ENCODE assay signal across 8 cellular contexts in genomic region chr15:50765202-50765967, GRCh38. TPM values are rescaled to one million over a fixed set of nuclear protein-coding genes. Genes with fewer than 3 reads are reported as not detected.
DNase-seq lines count a peak whose midpoint lies in the region; ATAC-seq and TF ChIP-seq lines count a peak whose summit lies in the region.

Gene SPPL2A, minus strand, starts transcription at chr15:50765706. Its CDS starts 173 bp downstream, at chr15:50765533.

- peak; percentile 95 for DNase-seq in GM10248 (ENCODE audit: extremely low spot score)
- DNase-seq in NCI-H1092 (lab: John Stamatoyannopoulos, UW), result peak; percentile 23
- DNase-seq in SKM-1 treated with dmso at 0.1 percent for 144 hours (lab: John Stamatoyannopoulos, UW; ENCODE audit: unreplicated experiment), result peak; percentile 75
- DNase-seq in head of caudate nucleus, result peak; percentile 46 to 88 (median 78)
- peak; percentile 81 to 88 (median 82) for DNase-seq in ovary

- peaks cover 53% of the 10 kb centered on the region for H3K4me1 Mint-ChIP-seq in activated naive CD8-positive, alpha-beta T cell (ENCODE audit: low read depth)

- intact Hi-C loops in head of caudate nucleus (cut with DNase I) (no loop called here), ovary (cut with DNase I) (no loop called here)

- no peaks in the 10 kb centered on the region for H3K27me3 ChIP-seq in ovary
- no peaks in the 10 kb centered on the region for H3K27me3 ChIP-seq in thymus (ENCODE audit: control insufficient read depth, insufficient read depth)

- H3K4me1 ChIP-seq in ovary (ENCODE audit: insufficient read depth) (peaks cover 2% of the 10 kb centered on the region), thymus (ENCODE audit: control insufficient read depth, insufficient read depth, low read length) (peaks cover 4% of the 10 kb centered on the region)

- peaks cover 7% of the 10 kb centered on the region for H3K36me3 Mint-ChIP-seq in activated naive CD8-positive, alpha-beta T cell

- no peak for TF ChIP-seq EP300 in ovary (IDR thresholded peaks at IDR 0.05)

- CTCF ChIA-PET in GM10248 (lab: Yijun Ruan, JAX), result interaction anchor here (1.4 to 2.0 kb wide), 2 partner anchors 9 to 120 kb away, joined by 4 to 10 read pairs; no protein-coding TSS in a partner anchor

- no peaks in the 10 kb centered on the region for H3K36me3 ChIP-seq in ovary
- no peaks in the 10 kb centered on the region for H3K36me3 ChIP-seq in thymus (ENCODE audit: control insufficient read depth, insufficient read depth)

- no peaks in the 10 kb centered on the region for H3K9me3 Mint-ChIP-seq in activated naive CD8-positive, alpha-beta T cell (ENCODE audit: low read depth)

- peak within 1 kb of the TSS; percentile 100 for H3K27ac Mint-ChIP-seq in activated naive CD8-positive, alpha-beta T cell

- peak within 1 kb of the TSS; percentile 84 to 86 for H3K27ac ChIP-seq in ovary
- peak within 1 kb of the TSS; percentile 97 for H3K27ac ChIP-seq in thymus (ENCODE audit: low read depth)

- TF ChIP-seq POLR2A in ovary (IDR thresholded peaks at IDR 0.05), result peak; percentile 71

- ATAC-seq in HG02588 (IDR thresholded peaks at IDR 0.05; ENCODE audit: unreplicated experiment), result peak; percentile 88

- no peak for TF ChIP-seq CTCF in GM10248 (IDR thresholded peaks at IDR 0.05; ENCODE audit: control extremely low read depth, extremely low read depth, low read depth, missing control alignments)
- TF ChIP-seq CTCF in ovary (IDR thresholded peaks at IDR 0.05), result no peak

- H3K27me3 Mint-ChIP-seq in activated naive CD8-positive, alpha-beta T cell, result no peaks in the 10 kb centered on the region

- H3K9me3 ChIP-seq in ovary (no peaks in the 10 kb centered on the region), thymus (ENCODE audit: control insufficient read depth) (no peaks in the 10 kb centered on the region)

- POLR2A ChIA-PET in GM10248 (lab: Yijun Ruan, JAX), result interaction anchor here (0.6 to 0.7 kb wide), 4 partner anchors 8 to 213 kb away, joined by 3 to 8 read pairs (median 4); no protein-coding TSS in a partner anchor

- 0 to 1% (median 1%) methylated on average over 56 to 77 of the region's 77 CpGs for WGBS in ovary, 3 donors
- WGBS in thymus, result under 1% methylated on average over 77 of the region's 77 CpGs

- peak within 1 kb of the TSS; percentile 98 for H3K4me3 ChIP-seq in ovary
- H3K4me3 ChIP-seq in thymus (ENCODE audit: low read length), result peak within 1 kb of the TSS; percentile 94

- H3K4me3 Mint-ChIP-seq in activated naive CD8-positive, alpha-beta T cell, result peak within 1 kb of the TSS; percentile 100

RNA-seq across cellular contexts. Expression of gene SPPL2A, which starts in this region (rescaled TPM):
- total RNA-seq in ovary, result 10 to 100 TPM; 39.1 to 97.2 (median 63.7) TPM
- polyA plus RNA-seq in ovary (10 to 100 TPM; 15.4 to 55.7 TPM), thymus (50.7 TPM)

Comparison
In these comparisons a context has a peak if more than half of its experiments do, and no peak if none do; other contexts are left out.
1. Peak in every context shown above with its lines: DNase-seq, ATAC-seq, H3K4me3 ChIP-seq and H3K27ac ChIP-seq.
2. DNase-seq: peak in every context shown above with its lines; median percentile 95 in GM10248; 82 in ovary; 78 in head of caudate nucleus; 75 in SKM-1 treated with dmso at 0.1 percent for 144 hours; 23 in NCI-H1092.